Comparison of ENCODE assay signal across 15 cellular contexts in genomic region chr10:10794776-10795175, GRCh38.
DNase-seq lines count a peak whose midpoint lies in the region; ATAC-seq and TF ChIP-seq lines count a peak whose summit lies in the region.
"Had no signal": no experiment of that assay in that cellular context is flagged by ENCODE, and none has a peak within 500 bp of the region (broad histone marks: within the 10 kb centered on the region; RNA-seq: fewer than 3 reads in every experiment).

No MANE protein-coding gene starts in this region.

- peak overlapping the region; percentile 69 for H3K4me3 Mint-ChIP-seq in MCF 10A (ENCODE audit: unreplicated experiment)
- H3K4me3 Mint-ChIP-seq: activated naive CD4-positive, alpha-beta T cell treated with anti-CD3 and anti-CD28 coated beads, Interleukin-2, amount 50 U/mL, for 24 hours; dendritic cell treated with granulocyte-macrophage colony-stimulating factor and Interleukin-4, amounts not matched to agents 40 ng/mL and 50 ng/mL, for 4 days had no signal

- CTCF ChIA-PET in MCF 10A (lab: Yijun Ruan, JAX): no interaction called here

- peak overlapping the region; percentile 62 for H3K27ac ChIP-seq in right cardiac atrium (ENCODE audit: low read length)
- peak overlapping the region; percentile 45 to 61 for H3K27ac ChIP-seq in left lung
- H3K27ac ChIP-seq: testis had no signal

- no peaks in the 10 kb centered on the region for H3K9me3 Mint-ChIP-seq in MCF 10A (ENCODE audit: unreplicated experiment)
- H3K9me3 Mint-ChIP-seq: activated naive CD4-positive, alpha-beta T cell treated with anti-CD3 and anti-CD28 coated beads, Interleukin-2, amount 50 U/mL, for 24 hours; dendritic cell treated with granulocyte-macrophage colony-stimulating factor and Interleukin-4, amounts not matched to agents 40 ng/mL and 50 ng/mL, for 4 days had no signal

- 76% methylated on average over 5 of the region's 5 CpGs for WGBS in right cardiac atrium

- peaks cover 55% of the 10 kb centered on the region for H3K4me1 Mint-ChIP-seq in MCF 10A (ENCODE audit: insufficient read depth, unreplicated experiment)
- H3K4me1 Mint-ChIP-seq: activated naive CD4-positive, alpha-beta T cell treated with anti-CD3 and anti-CD28 coated beads, Interleukin-2, amount 50 U/mL, for 24 hours had no signal

- intact Hi-C loops in right cardiac atrium (cut with DNase I): loop anchor here in 3 of 4 donors (10.0 kb wide), 3 partner anchors 80 to 460 kb away; partner anchors contain the start of gene CELF2 (in 1 of the 3)
- intact Hi-C loops in Right ventricle myocardium inferior (cut with DNase I): loop anchor here (5.0 to 10.0 kb wide), 4 partner anchors 67 to 223 kb away; partner anchors contain the start of gene CELF2
- intact Hi-C loops in MCF 10A (cut with micrococcal nuclease): no loop called here
- intact Hi-C loops in left lung (cut with DNase I): no loop called here
- intact Hi-C loops in sciatic nerve (cut with DNase I): no loop called here

- no TSS peak for BruUV-seq in MCF 10A (replicated peaks; lab: Mats Ljungman, UMichigan)

- H3K4me3 ChIP-seq in right cardiac atrium (ENCODE audit: low read length) (no peak overlapping the region), left lung (peak overlapping the region; percentile 7 to 23)
- H3K4me3 ChIP-seq: testis had no signal

- no peaks in the 10 kb centered on the region for H3K9me3 ChIP-seq in right cardiac atrium (ENCODE audit: control insufficient read depth, low read length)
- no peaks in the 10 kb centered on the region for H3K9me3 ChIP-seq in left lung
- H3K9me3 ChIP-seq: testis had no signal

- no peaks in the 10 kb centered on the region for H3K36me3 ChIP-seq in left lung

- H3K36me3 Mint-ChIP-seq in MCF 10A (ENCODE audit: insufficient read depth, unreplicated experiment): no peaks in the 10 kb centered on the region
- H3K36me3 Mint-ChIP-seq: activated naive CD4-positive, alpha-beta T cell treated with anti-CD3 and anti-CD28 coated beads, Interleukin-2, amount 50 U/mL, for 24 hours had no signal

- H3K27me3 ChIP-seq in right cardiac atrium (ENCODE audit: control insufficient read depth, insufficient read depth) (no peaks in the 10 kb centered on the region), left lung (no peaks in the 10 kb centered on the region)
- H3K27me3 ChIP-seq: testis had no signal

- H3K27me3 Mint-ChIP-seq in MCF 10A (ENCODE audit: insufficient read depth, unreplicated experiment): no peaks in the 10 kb centered on the region
- H3K27me3 Mint-ChIP-seq: dendritic cell treated with granulocyte-macrophage colony-stimulating factor and Interleukin-4, amounts not matched to agents 40 ng/mL and 50 ng/mL, for 4 days had no signal

- H3K4me1 ChIP-seq in right cardiac atrium (ENCODE audit: control insufficient read depth, insufficient read depth, low read length): peaks cover 2% of the 10 kb centered on the region
- H3K4me1 ChIP-seq in left lung: peaks cover 9 to 22% of the 10 kb centered on the region in 2 donors

- TF ChIP-seq CTCF in MCF 10A (IDR thresholded peaks at IDR 0.05; ENCODE audit: unreplicated experiment) (no peak), left lung (IDR thresholded peaks at IDR 0.05) (no peak), GM20000 (IDR thresholded peaks at IDR 0.05; ENCODE audit: extremely low read depth, missing control alignments) (no peak)

- no peak for ATAC-seq in right cardiac atrium
- no peak for ATAC-seq in Right ventricle myocardium inferior
- peak; percentile 57 for ATAC-seq in left lung
- ATAC-seq in sciatic nerve: no peak
- ATAC-seq in GM19328 (IDR thresholded peaks at IDR 0.05; ENCODE audit: unreplicated experiment): no peak

- POLR2A ChIA-PET in MCF 10A (lab: Yijun Ruan, JAX): interaction anchor here (0.6 to 2.7 kb wide), 3 partner anchors 11 to 820 kb away, joined by 3 to 18 read pairs (median 3); no protein-coding TSS in a partner anchor

- DNase-seq in right cardiac atrium: no peak
- DNase-seq in Right ventricle myocardium inferior (ENCODE audit: missing footprints): no peak
- peak; percentile 92 for DNase-seq in MCF 10A (ENCODE audit: unreplicated experiment)
- peak in 1 of 2 donors; percentile 53 for DNase-seq in left lung
- DNase-seq in sciatic nerve (ENCODE audit: low spot score): no peak
- no peak for DNase-seq in GM20000 (ENCODE audit: low spot score)
- no peak for DNase-seq in ecto neural progenitor cell (ENCODE audit: low spot score)
- DNase-seq: DMS 273 treated with DMSO at 0.1 percent for 48 hours, head of caudate nucleus, Karpas-422, T-helper 9 cell, testis had no signal

- peak overlapping the region; percentile 89 for H3K27ac Mint-ChIP-seq in MCF 10A (ENCODE audit: low read depth, unreplicated experiment)
- H3K27ac Mint-ChIP-seq: activated naive CD4-positive, alpha-beta T cell treated with anti-CD3 and anti-CD28 coated beads, Interleukin-2, amount 50 U/mL, for 24 hours; dendritic cell treated with granulocyte-macrophage colony-stimulating factor and Interleukin-4, amounts not matched to agents 40 ng/mL and 50 ng/mL, for 4 days had no signal

Comparison
In these comparisons a context has a peak if more than half of its experiments do, and no peak if none do; other contexts are left out.
1. intact Hi-C loops: an anchor here in right cardiac atrium (10.0 kb wide) and Right ventricle myocardium inferior (5.0 to 10.0 kb wide); none called in MCF 10A, left lung and sciatic nerve.